In the genomic region with DNA sequence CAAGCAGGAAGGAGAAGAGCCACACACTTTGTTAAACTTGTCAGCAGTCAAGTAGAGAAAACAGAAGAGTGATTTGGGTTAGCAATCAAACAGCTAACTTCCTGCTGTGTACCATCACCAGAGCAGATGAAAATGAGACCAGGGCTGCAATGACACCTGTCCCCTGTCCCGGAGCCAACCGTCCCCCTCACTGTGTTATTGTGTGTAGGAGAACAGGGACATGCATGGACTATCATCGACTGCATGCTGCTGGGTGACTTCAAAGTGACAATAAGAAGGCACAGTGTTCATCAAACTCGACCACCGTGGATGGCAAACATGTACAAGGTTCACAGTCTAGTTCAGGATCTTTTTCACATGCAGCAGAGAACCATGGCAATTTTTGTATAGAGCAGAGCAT, we compare ENCODE assay signal across 15 cellular contexts.
DNase-seq lines count a peak whose midpoint lies in the region; ATAC-seq, FAIRE-seq and TF ChIP-seq lines count a peak whose summit lies in the region.
"Had no signal": no experiment of that assay in that cellular context is flagged by ENCODE, and none has a peak within 500 bp of the region (broad histone marks: within the 10 kb centered on the region; RNA-seq: fewer than 3 reads in every experiment).

No MANE protein-coding gene starts in this region.

- no peak for TF ChIP-seq CTCF in bronchial epithelial cell (IDR thresholded peaks at IDR 0.05; ENCODE audit: insufficient read depth, low read length, severe bottlenecking)

- DNase-seq in activated CD8-positive, alpha-beta memory T cell treated with anti-CD3 and anti-CD28 coated beads, Interleukin-2, amount 10 ng/mL, durations not matched to agents 7 days and 5 days: no peak
- no peak for DNase-seq in activated CD8-positive, alpha-beta memory T cell treated with anti-CD3 and anti-CD28 coated beads, Interleukin-2, amount 50 U/mL, for 48 hours
- DNase-seq in bronchial epithelial cell (ENCODE audit: low read depth) (no peak), myocyte (ENCODE audit: low read depth) (peak; percentile 9), amniotic stem cell (lab: John Stamatoyannopoulos, UW) (no peak), DMS79 (lab: John Stamatoyannopoulos, UW) (no peak)
- no peak for DNase-seq in activated T-helper 2 cell treated with anti-CD3 and anti-CD28 coated beads, Interferon-gamma antibody, Interleukin-2, Interleukin-4, amounts not matched to agents 10 μg/mL and 5 μg/mL and 100 μg/mL, durations not matched to agents 14 hours and 24 hours and 36 hours (ENCODE audit: low spot score)
- DNase-seq: CD4-positive, CD25-positive, alpha-beta regulatory T cell; DMS 273 treated with DMSO at 0.1 percent for 48 hours; H7; IMR-90 had no signal

- H3K9me3 Mint-ChIP-seq in activated CD8-positive, alpha-beta memory T cell treated with anti-CD3 and anti-CD28 coated beads, Interleukin-2, amount 10 ng/mL, durations not matched to agents 7 days and 5 days (ENCODE audit: low read depth): no peaks in the 10 kb centered on the region
- no peaks in the 10 kb centered on the region for H3K9me3 Mint-ChIP-seq in activated T-helper 2 cell treated with anti-CD3 and anti-CD28 coated beads, Interferon-gamma antibody, Interleukin-2, Interleukin-4, amounts not matched to agents 10 μg/mL and 5 μg/mL and 100 μg/mL, durations not matched to agents 14 hours and 24 hours and 36 hours
- H3K9me3 Mint-ChIP-seq: CD4-positive, CD25-positive, alpha-beta regulatory T cell; GM23338 had no signal

- H3K27me3 ChIP-seq in bronchial epithelial cell (ENCODE audit: control insufficient read depth, insufficient read depth, low read length): no peaks in the 10 kb centered on the region

- H3K27me3 Mint-ChIP-seq in activated CD8-positive, alpha-beta memory T cell treated with anti-CD3 and anti-CD28 coated beads, Interleukin-2, amount 10 ng/mL, durations not matched to agents 7 days and 5 days: no peaks in the 10 kb centered on the region
- H3K27me3 Mint-ChIP-seq in activated T-helper 2 cell treated with anti-CD3 and anti-CD28 coated beads, Interferon-gamma antibody, Interleukin-2, Interleukin-4, amounts not matched to agents 10 μg/mL and 5 μg/mL and 100 μg/mL, durations not matched to agents 14 hours and 24 hours and 36 hours (ENCODE audit: low read depth): no peaks in the 10 kb centered on the region
- H3K27me3 Mint-ChIP-seq: CD4-positive, CD25-positive, alpha-beta regulatory T cell had no signal

- CTCF ChIA-PET in activated CD8-positive, alpha-beta memory T cell treated with anti-CD3 and anti-CD28 coated beads, Interleukin-2, amount 10 ng/mL, durations not matched to agents 7 days and 5 days (lab: Charles Lee): no interaction called here

- peak; percentile 40 for FAIRE-seq in bronchial epithelial cell (lab: Jason Lieb, UNC)
- FAIRE-seq: G401.6, GM12891 had no signal

- ATAC-seq in activated CD8-positive, alpha-beta memory T cell treated with anti-CD3 and anti-CD28 coated beads, Interleukin-2, amount 10 ng/mL, durations not matched to agents 7 days and 5 days: no peak
- no peak for ATAC-seq in GM21619 (IDR thresholded peaks at IDR 0.05; ENCODE audit: unreplicated experiment)
- ATAC-seq: GM23338 had no signal

- peaks cover 4% of the 10 kb centered on the region for H3K36me3 ChIP-seq in bronchial epithelial cell (ENCODE audit: control insufficient read depth, insufficient read depth, low read length)

- H3K36me3 Mint-ChIP-seq in activated CD8-positive, alpha-beta memory T cell treated with anti-CD3 and anti-CD28 coated beads, Interleukin-2, amount 10 ng/mL, durations not matched to agents 7 days and 5 days: peaks cover 14% of the 10 kb centered on the region
- H3K36me3 Mint-ChIP-seq in activated T-helper 2 cell treated with anti-CD3 and anti-CD28 coated beads, Interferon-gamma antibody, Interleukin-2, Interleukin-4, amounts not matched to agents 10 μg/mL and 5 μg/mL and 100 μg/mL, durations not matched to agents 14 hours and 24 hours and 36 hours (ENCODE audit: low read depth): peaks cover 45% of the 10 kb centered on the region

- no peak overlapping the region for H3K4me3 Mint-ChIP-seq in activated CD8-positive, alpha-beta memory T cell treated with anti-CD3 and anti-CD28 coated beads, Interleukin-2, amount 10 ng/mL, durations not matched to agents 7 days and 5 days
- no peak overlapping the region for H3K4me3 Mint-ChIP-seq in activated T-helper 2 cell treated with anti-CD3 and anti-CD28 coated beads, Interferon-gamma antibody, Interleukin-2, Interleukin-4, amounts not matched to agents 10 μg/mL and 5 μg/mL and 100 μg/mL, durations not matched to agents 14 hours and 24 hours and 36 hours (ENCODE audit: low read depth)
- H3K4me3 Mint-ChIP-seq: CD4-positive, CD25-positive, alpha-beta regulatory T cell; GM23338 had no signal

- peak overlapping the region; percentile 17 for H3K27ac Mint-ChIP-seq in activated CD8-positive, alpha-beta memory T cell treated with anti-CD3 and anti-CD28 coated beads, Interleukin-2, amount 10 ng/mL, durations not matched to agents 7 days and 5 days
- no peak overlapping the region for H3K27ac Mint-ChIP-seq in activated T-helper 2 cell treated with anti-CD3 and anti-CD28 coated beads, Interferon-gamma antibody, Interleukin-2, Interleukin-4, amounts not matched to agents 10 μg/mL and 5 μg/mL and 100 μg/mL, durations not matched to agents 14 hours and 24 hours and 36 hours
- H3K27ac Mint-ChIP-seq: GM23338 had no signal

- peaks cover 6% of the 10 kb centered on the region for H3K4me1 Mint-ChIP-seq in activated CD8-positive, alpha-beta memory T cell treated with anti-CD3 and anti-CD28 coated beads, Interleukin-2, amount 10 ng/mL, durations not matched to agents 7 days and 5 days
- H3K4me1 Mint-ChIP-seq in activated T-helper 2 cell treated with anti-CD3 and anti-CD28 coated beads, Interferon-gamma antibody, Interleukin-2, Interleukin-4, amounts not matched to agents 10 μg/mL and 5 μg/mL and 100 μg/mL, durations not matched to agents 14 hours and 24 hours and 36 hours (ENCODE audit: low read depth): peaks cover 5% of the 10 kb centered on the region

- intact Hi-C loops in activated T-helper 2 cell treated with anti-CD3 and anti-CD28 coated beads, Interferon-gamma antibody, Interleukin-2, Interleukin-4, amounts not matched to agents 10 μg/mL and 5 μg/mL and 100 μg/mL, durations not matched to agents 14 hours and 24 hours and 36 hours (cut with micrococcal nuclease): loop anchor here (10.0 kb wide), 1 partner anchor 402 kb away; no protein-coding TSS in a partner anchor

- no peak overlapping the region for H3K4me3 ChIP-seq in bronchial epithelial cell (ENCODE audit: low read depth, low read length)
- H3K4me3 ChIP-seq: GM23338 had no signal
